ENCODE assay signal across 8 cellular contexts in genomic region chr5:170225326-170226137, GRCh38. TPM values are rescaled to one million over a fixed set of nuclear protein-coding genes. Genes with fewer than 3 reads are reported as not detected.
DNase-seq lines count a peak whose midpoint lies in the region; ATAC-seq and TF ChIP-seq lines count a peak whose summit lies in the region.

No MANE protein-coding gene starts in this region.

- no peaks in the 10 kb centered on the region for H3K36me3 ChIP-seq in prostate gland
- H3K36me3 ChIP-seq in uterus, result no peaks in the 10 kb centered on the region

- intact Hi-C loops in Right ventricle myocardium superior (cut with DNase I) (loop anchor here (5.0 kb wide), 1 partner anchor 197 kb away; no protein-coding TSS in a partner anchor), prostate gland (cut with DNase I) (loop anchor here (2.0 to 5.0 kb wide), 2 partner anchors 112 to 195 kb away; no protein-coding TSS in a partner anchor), uterus (cut with DNase I; ENCODE audit: low total_unique reads) (loop anchor here (10.0 kb wide), 1 partner anchor 399 kb away; no protein-coding TSS in a partner anchor)

- ATAC-seq in SK-N-SH treated with all-trans-retinoic acid at 6 μM for 48 hours (peak; percentile 95), Right ventricle myocardium superior (ENCODE audit: poor library complexity) (peak; percentile 79)

- DNase-seq in NCI-H1436 (lab: John Stamatoyannopoulos, UW), result peak; percentile 21
- DNase-seq in NCI-H1436 treated with DMSO at 0.1 percent for 48 hours (lab: John Stamatoyannopoulos, UW), result no peak
- DNase-seq in LNCaP clone FGC (ENCODE audit: low read depth), result peak; percentile 38
- DNase-seq in activated naive CD4-positive, alpha-beta T cell treated with anti-CD3 and anti-CD28 coated beads, Interleukin-2, amount 50 U/mL, for 16 hours, result peak; percentile 77
- DNase-seq in Right ventricle myocardium superior, result peak; percentile 79
- peak; percentile 63 for DNase-seq in prostate gland (ENCODE audit: low spot score)
- DNase-seq in uterus, result peak; percentile 79 to 86

- no peak overlapping the region for H3K27ac ChIP-seq in prostate gland
- peak overlapping the region; percentile 78 for H3K27ac ChIP-seq in uterus

- H3K4me1 ChIP-seq in prostate gland (replicated peaks) (no peaks in the 10 kb centered on the region), uterus (no peaks in the 10 kb centered on the region)

- no peaks in the 10 kb centered on the region for H3K27me3 ChIP-seq in prostate gland (replicated peaks; ENCODE audit: insufficient read depth)
- H3K27me3 ChIP-seq in uterus, result no peaks in the 10 kb centered on the region

- 58% methylated on average over 7 of the region's 7 CpGs for WGBS in prostate gland

- TF ChIP-seq CTCF in LNCaP clone FGC (IDR thresholded peaks at IDR 0.05; ENCODE audit: control insufficient read depth, extremely low read depth, insufficient read depth) (peak; percentile 81), prostate gland (IDR thresholded peaks at IDR 0.05) (peak; percentile 38 to 78 (median 70)), uterus (IDR thresholded peaks at IDR 0.05) (peak; percentile 63 to 75 (median 72))

- H3K9me3 ChIP-seq in prostate gland (no peaks in the 10 kb centered on the region), uterus (no peaks in the 10 kb centered on the region)

- TF ChIP-seq POLR2A in prostate gland (IDR thresholded peaks at IDR 0.05) (no peak), uterus (IDR thresholded peaks at IDR 0.05) (no peak)

- H3K4me3 ChIP-seq in LNCaP clone FGC (ENCODE audit: low read depth, low read length) (no peak overlapping the region), prostate gland (no peak overlapping the region), uterus (no peak overlapping the region)

TF ChIP-seq in SK-N-SH treated with all-trans-retinoic acid at 6 μM for 48 hours, 23 proteins besides CTCF, POLR2A, EP300 and RAD21:
- TF ChIP-seq ZFP30 (CRISPR knock-in tag; IDR thresholded peaks at IDR 0.05), result no peak
- TF ChIP-seq POU6F1 (CRISPR knock-in tag; IDR thresholded peaks at IDR 0.05; ENCODE audit: borderline replicate concordance, low read depth), result no peak
- no peak for TF ChIP-seq ZFP3 (CRISPR knock-in tag; IDR thresholded peaks at IDR 0.05)
- no peak for TF ChIP-seq PATZ1 (CRISPR knock-in tag; IDR thresholded peaks at IDR 0.05; ENCODE audit: borderline replicate concordance)
- no peak for TF ChIP-seq CSDC2 (CRISPR knock-in tag; IDR thresholded peaks at IDR 0.05)
- TF ChIP-seq ZNF565 (CRISPR knock-in tag; conservative IDR thresholded peaks at IDR 0.05; ENCODE audit: low read depth), result no peak
- TF ChIP-seq TSHZ2 (CRISPR knock-in tag; IDR thresholded peaks at IDR 0.05), result no peak
- no peak for TF ChIP-seq OSR1 (CRISPR knock-in tag; IDR thresholded peaks at IDR 0.05)
- no peak for TF ChIP-seq TCF4 (CRISPR knock-in tag; IDR thresholded peaks at IDR 0.05; ENCODE audit: borderline replicate concordance)
- no peak for TF ChIP-seq ZC3H10 (CRISPR knock-in tag; IDR thresholded peaks at IDR 0.05)
- TF ChIP-seq ZNF8 (CRISPR knock-in tag; IDR thresholded peaks at IDR 0.05), result no peak
- no peak for TF ChIP-seq CSRNP3 (CRISPR knock-in tag; IDR thresholded peaks at IDR 0.05)
- TF ChIP-seq RARB (CRISPR knock-in tag; IDR thresholded peaks at IDR 0.05), result no peak
- TF ChIP-seq ARNTL (CRISPR knock-in tag; IDR thresholded peaks at IDR 0.05; ENCODE audit: borderline replicate concordance, low read depth), result no peak
- TF ChIP-seq ISL1 (CRISPR knock-in tag; IDR thresholded peaks at IDR 0.05), result no peak
- TF ChIP-seq BACH2 (CRISPR knock-in tag; IDR thresholded peaks at IDR 0.05; ENCODE audit: borderline replicate concordance), result no peak
- no peak for TF ChIP-seq CREB5 (CRISPR knock-in tag; IDR thresholded peaks at IDR 0.05; ENCODE audit: low read depth)
- TF ChIP-seq SNAI2 (CRISPR knock-in tag; IDR thresholded peaks at IDR 0.05), result no peak
- TF ChIP-seq ESRRG (CRISPR knock-in tag; IDR thresholded peaks at IDR 0.05), result no peak
TF ChIP-seq in SK-N-SH treated with all-trans-retinoic acid at 6 μM for 48 hours: peak in this region for 0.

RNA-seq across cellular contexts. Expression of gene C5orf58, which starts 7.3 kb away (rescaled TPM):
- total RNA-seq in Right ventricle myocardium superior (0.65 TPM), prostate gland (10 to 100 TPM in 1 of 2 donors, not detected in 1; 15.7 TPM), uterus (not detected)

Comparison
In these comparisons a context has a peak if more than half of its experiments do, and no peak if none do; other contexts are left out.
1. H3K27ac ChIP-seq: peak in uterus (2 of 2); none in prostate gland (0 of 2).
2. Peak in every context shown above with its lines, with median percentiles within 50 percentile points of each other: CTCF ChIP-seq.